Comparison of ENCODE assay signal across 1 cellular context in genomic region chr11:57327721-57328120, GRCh38.
TF ChIP-seq lines count a peak whose summit lies in the region.

No MANE protein-coding gene starts in this region.

TF ChIP-seq in WTC11, 78 proteins besides CTCF, POLR2A, EP300 and RAD21 (continued from another document):
- no peak for TF ChIP-seq ZSCAN18 (CRISPR knock-in tag; IDR thresholded peaks at IDR 0.05)
- TF ChIP-seq SMAD4 (CRISPR knock-in tag; IDR thresholded peaks at IDR 0.05) = no peak
- no peak for TF ChIP-seq NR3C1 (CRISPR knock-in tag; conservative IDR thresholded peaks at IDR 0.05; ENCODE audit: low read depth)
- no peak for TF ChIP-seq ZNF416 (CRISPR knock-in tag; IDR thresholded peaks at IDR 0.05)
TF ChIP-seq in WTC11: peak in this region for 0.
